ENCODE assay signal across 9 cellular contexts in genomic region chr22:36144886-36145541, GRCh38. TPM values are rescaled to one million over a fixed set of nuclear protein-coding genes. Genes with fewer than 3 reads are reported as not detected.
DNase-seq lines count a peak whose midpoint lies in the region; ATAC-seq, FAIRE-seq and TF ChIP-seq lines count a peak whose summit lies in the region.
"Had no signal": no experiment of that assay in that cellular context is flagged by ENCODE, and none has a peak within 500 bp of the region (broad histone marks: within the 10 kb centered on the region; RNA-seq: fewer than 3 reads in every experiment).

No MANE protein-coding gene starts in this region.

- peak; percentile 94 for FAIRE-seq in GM12891 (lab: Jason Lieb, UNC)

- H3K9me3 ChIP-seq in right cardiac atrium (ENCODE audit: control insufficient read depth, low read length), result no peaks in the 10 kb centered on the region

- 58% methylated on average over 12 of the region's 12 CpGs for WGBS in right cardiac atrium

- ATAC-seq in right cardiac atrium, result peak; percentile 83 to 85
- no peak for ATAC-seq in HG02798 (IDR thresholded peaks at IDR 0.05; ENCODE audit: poor library complexity, unreplicated experiment)

- intact Hi-C loops in right cardiac atrium (cut with DNase I), result loop anchor here (5.0 to 10.0 kb wide), 3 partner anchors 37 to 140 kb away; no protein-coding TSS in a partner anchor

- peaks cover 8% of the 10 kb centered on the region for H3K4me1 ChIP-seq in right cardiac atrium (ENCODE audit: control insufficient read depth, insufficient read depth, low read length)

- H3K27me3 ChIP-seq in right cardiac atrium (ENCODE audit: control insufficient read depth, insufficient read depth), result no peaks in the 10 kb centered on the region

- no peak for TF ChIP-seq POLR2A in GM12891 (IDR thresholded peaks at IDR 0.05; ENCODE audit: low read depth, low read length)

- H3K4me3 ChIP-seq in right cardiac atrium (ENCODE audit: low read length), result no peak overlapping the region

- H3K27ac ChIP-seq in right cardiac atrium (ENCODE audit: low read length), result no peak overlapping the region
- H3K27ac ChIP-seq: SK-N-MC had no signal

- peak in 10 of 14 donors; percentile 8 to 68 (median 24) for DNase-seq in C1 segment of cervical spinal cord (lab: John Stamatoyannopoulos, UW)
- no peak for DNase-seq in GM12891 (ENCODE audit: insufficient read length, low spot score)
- peak; percentile 71 for DNase-seq in NCI-H82 (lab: John Stamatoyannopoulos, UW)
- peak in 50 of 58 donors; percentile 5 to 72 (median 26) for DNase-seq in anterior cingulate cortex (lab: John Stamatoyannopoulos, UW)
- peak; percentile 68 to 80 (median 79) for DNase-seq in right cardiac atrium
- DNase-seq in pulmonary artery endothelial cell (ENCODE audit: low read depth, low spot score), result peak; percentile 45
- no peak for DNase-seq in GOT3 (lab: John Stamatoyannopoulos, UW)

TF ChIP-seq in GM12891, 5 proteins besides CTCF, POLR2A, EP300 and RAD21:
- no peak for TF ChIP-seq TAF1 (IDR thresholded peaks at IDR 0.05; ENCODE audit: low read depth, low read length)
- TF ChIP-seq POLR2AphosphoS5 (IDR thresholded peaks at IDR 0.05; ENCODE audit: low read depth, low read length), result no peak
- TF ChIP-seq SPI1 (IDR thresholded peaks at IDR 0.05; ENCODE audit: low read depth, low read length), result 0 out of 2 replicates have a peak, but pooled peaks have one; percentile 10

RNA-seq across cellular contexts. Expression of gene APOL3, which starts 15.5 kb away (rescaled TPM):
- 18.0 TPM for polyA plus RNA-seq in GM12891 (2012; ENCODE audit: low read depth, missing spikeins)
- total RNA-seq in right cardiac atrium (10 to 100 TPM; 22.9 to 33.1 (median 26.5) TPM), pulmonary artery endothelial cell (52.0 and 59.1 TPM in 2 replicates)
- 23.3 TPM for polyA plus RNA-seq in right cardiac atrium

RNA-seq across cellular contexts. Expression of gene APOL4, which starts 56.6 kb away (rescaled TPM):
- 0.14 TPM for polyA plus RNA-seq in GM12891 (2012; ENCODE audit: low read depth, missing spikeins)
- total RNA-seq in right cardiac atrium (1 to 10 TPM in 3 of 4 donors, not detected in 1; 3.1 to 7.4 (median 7.2) TPM), pulmonary artery endothelial cell (0.04 and 0.53 TPM in 2 replicates)
- polyA plus RNA-seq in right cardiac atrium, result 3.8 TPM

Comparison
In these comparisons a context has a peak if more than half of its experiments do, and no peak if none do; other contexts are left out.
1. DNase-seq: peak in C1 segment of cervical spinal cord (10 of 14), NCI-H82 (single experiment), anterior cingulate cortex (50 of 58), right cardiac atrium (3 of 3) and pulmonary artery endothelial cell (single experiment); none in GM12891 (single experiment) and GOT3 (single experiment).